In genomic region chr1:176843352-176844297, GRCh38 we compare ENCODE assay signal across 8 cellular contexts.
A peak's percentile ranks its signal among the peaks of the same experiment; 100 is the strongest.
DNase-seq lines count a peak whose midpoint lies in the region; ATAC-seq and TF ChIP-seq lines count a peak whose summit lies in the region.

No MANE protein-coding gene starts in this region.

- H3K4me3 Mint-ChIP-seq in activated T-cell treated with anti-CD3 and anti-CD28 coated beads, Interleukin-2, amount 50 U/mL, for 24 hours: no peak overlapping the region

- intact Hi-C loops in thyroid gland (cut with DNase I): loop anchor here (5.0 kb wide), 1 partner anchor 286 kb away; no protein-coding TSS in a partner anchor

- H3K4me1 Mint-ChIP-seq in activated T-cell treated with anti-CD3 and anti-CD28 coated beads, Interleukin-2, amount 50 U/mL, for 24 hours (ENCODE audit: low read depth): no peaks in the 10 kb centered on the region

- H3K36me3 Mint-ChIP-seq in activated T-cell treated with anti-CD3 and anti-CD28 coated beads, Interleukin-2, amount 50 U/mL, for 24 hours (ENCODE audit: low read depth): no peaks in the 10 kb centered on the region

- H3K27ac ChIP-seq in VCaP (no peak overlapping the region), thyroid gland (no peak overlapping the region)

- TF ChIP-seq CTCF in VCaP (conservative IDR thresholded peaks at IDR 0.05): peak; percentile 85
- TF ChIP-seq CTCF in thyroid gland (IDR thresholded peaks at IDR 0.05): peak in 4 of 6 experiments; percentile 65 to 87 (median 77)

- H3K36me3 ChIP-seq in thyroid gland: no peaks in the 10 kb centered on the region

- no peaks in the 10 kb centered on the region for H3K27me3 ChIP-seq in thyroid gland

- no peak overlapping the region for H3K27ac Mint-ChIP-seq in activated T-cell treated with anti-CD3 and anti-CD28 coated beads, Interleukin-2, amount 50 U/mL, for 24 hours

- H3K4me3 ChIP-seq in thyroid gland (replicated peaks in 1 of 3): no peak overlapping the region

- ATAC-seq in HG03159 (IDR thresholded peaks at IDR 0.05; ENCODE audit: unreplicated experiment): no peak
- ATAC-seq in GM21723 (IDR thresholded peaks at IDR 0.05; ENCODE audit: unreplicated experiment): no peak

- H3K27me3 Mint-ChIP-seq in activated T-cell treated with anti-CD3 and anti-CD28 coated beads, Interleukin-2, amount 50 U/mL, for 24 hours: peaks cover 3% of the 10 kb centered on the region

- WGBS in thyroid gland, 2 donors: 17 to 22% methylated on average over 4 of the region's 4 CpGs

- no peak for TF ChIP-seq POLR2A in thyroid gland (IDR thresholded peaks at IDR 0.05)

- H3K9me3 ChIP-seq in thyroid gland: no peaks in the 10 kb centered on the region

- no peaks in the 10 kb centered on the region for H3K9me3 Mint-ChIP-seq in activated T-cell treated with anti-CD3 and anti-CD28 coated beads, Interleukin-2, amount 50 U/mL, for 24 hours

- DNase-seq in DMS114 treated with DMSO at 0.1 percent for 48 hours (lab: John Stamatoyannopoulos, UW; ENCODE audit: unreplicated experiment) (peak; percentile 34), M059J (ENCODE audit: low read depth) (peak; percentile 5), hepatic stellate cell (ENCODE audit: low spot score) (peak; percentile 14), thyroid gland (peak; percentile 16 to 46)
- DNase-seq in activated T-cell treated with anti-CD3 and anti-CD28 coated beads, Interleukin-2, amount 50 U/mL, for 24 hours: no peak

- H3K4me1 ChIP-seq in thyroid gland: no peaks in the 10 kb centered on the region
